Comparison of ENCODE assay signal across 1 cellular context in genomic region chr6:47097092-47097945, GRCh38.
TF ChIP-seq lines count a peak whose summit lies in the region.

No MANE protein-coding gene starts in this region.

TF ChIP-seq in A549, 52 proteins besides CTCF, POLR2A, EP300 and RAD21 (continued from another document):
- TF ChIP-seq USF2 (IDR thresholded peaks at IDR 0.05), result no peak
- no peak for TF ChIP-seq RARB (CRISPR knock-in tag; IDR thresholded peaks at IDR 0.05)
